9 cellular contexts compared by ENCODE assay signal in the genomic region with DNA sequence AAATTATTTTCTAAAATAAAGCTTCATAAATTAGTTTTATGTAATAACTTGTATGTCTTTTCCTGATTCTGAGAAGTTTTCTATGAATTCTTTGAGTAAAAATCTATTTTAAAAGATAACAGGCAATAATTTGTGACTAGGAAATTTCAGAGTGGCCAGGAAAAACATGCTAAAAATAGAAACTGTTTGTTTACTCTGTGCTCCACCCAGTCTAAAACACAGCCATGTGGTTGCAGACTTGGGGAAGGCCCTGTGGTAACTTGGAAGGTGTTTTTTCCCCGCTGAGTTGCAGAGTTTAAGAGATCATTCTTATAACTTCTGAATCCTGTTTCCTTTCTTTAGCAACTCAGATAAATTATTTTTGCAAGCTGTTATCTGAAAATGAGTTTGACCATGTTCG. TPM values are rescaled to one million over a fixed set of nuclear protein-coding genes. Genes with fewer than 3 reads are reported as not detected.
A peak's percentile ranks its signal among the peaks of the same experiment; 100 is the strongest.
DNase-seq lines count a peak whose midpoint lies in the region; ATAC-seq and TF ChIP-seq lines count a peak whose summit lies in the region.
"Had no signal": no experiment of that assay in that cellular context is flagged by ENCODE, and none has a peak within 500 bp of the region (broad histone marks: within the 10 kb centered on the region; RNA-seq: fewer than 3 reads in every experiment).

No MANE protein-coding gene starts in this region.

- no peaks in the 10 kb centered on the region for H3K9me3 ChIP-seq in PC-9 (ENCODE audit: insufficient read depth, low read depth)
- no peaks in the 10 kb centered on the region for H3K9me3 ChIP-seq in left ventricle myocardium inferior (replicated peaks)
- H3K9me3 ChIP-seq: thoracic aorta had no signal

- H2AFZ ChIP-seq in PC-9: no peak overlapping the region

- in situ Hi-C loops in KBM-7 (cut with MboI; ENCODE audit: low pct_unique_long_range_greater_than_20kb, low sequenced_read_pairs): no loop called here

- H3K4me1 ChIP-seq in PC-9 (replicated peaks; ENCODE audit: insufficient read depth) (peaks cover 24% of the 10 kb centered on the region), left ventricle myocardium inferior (peaks cover 94% of the 10 kb centered on the region)

- ATAC-seq in GM21381 (IDR thresholded peaks at IDR 0.05; ENCODE audit: unreplicated experiment) (peak; percentile 40), GM18519 (IDR thresholded peaks at IDR 0.05; ENCODE audit: low FRiP score, unreplicated experiment) (no peak)

- no peaks in the 10 kb centered on the region for H3F3A ChIP-seq in PC-9 (ENCODE audit: insufficient read depth, low read depth)

- no peaks in the 10 kb centered on the region for H3K79me2 ChIP-seq in PC-9 (ENCODE audit: low read depth)

- H3K9me2 ChIP-seq in PC-9 (ENCODE audit: insufficient read depth): no peaks in the 10 kb centered on the region

- CTCF ChIA-PET in PC-9 (lab: Charles Lee): no interaction called here
- CTCF ChIA-PET in RWPE1 (lab: Yijun Ruan, JAX): no interaction called here

- peak overlapping the region; percentile 67 for H3K4me2 ChIP-seq in PC-9

- BruUV-seq in PC-9 (replicated peaks; lab: Mats Ljungman, UMichigan): no TSS peak

- H3K27ac ChIP-seq in PC-9 (no peak overlapping the region), left ventricle myocardium inferior (replicated peaks) (peak overlapping the region; percentile 71), RWPE1 (no peak overlapping the region)
- H3K27ac ChIP-seq: thoracic aorta had no signal

- H3K36me3 ChIP-seq in PC-9 (ENCODE audit: low read depth) (no peaks in the 10 kb centered on the region), left ventricle myocardium inferior (no peaks in the 10 kb centered on the region)
- H3K36me3 ChIP-seq: thoracic aorta had no signal

- H4K20me1 ChIP-seq in PC-9 (ENCODE audit: insufficient read depth): no peaks in the 10 kb centered on the region

- DNase-seq in AG08396 (ENCODE audit: low spot score) (peak; percentile 43), PC-9 (no peak), left ventricle myocardium inferior (no peak), head of caudate nucleus (no peak), RWPE1 (ENCODE audit: low spot score) (no peak), KBM-7 (no peak)

- H3K27me3 ChIP-seq in PC-9 (ENCODE audit: insufficient read depth, low read depth) (no peaks in the 10 kb centered on the region), left ventricle myocardium inferior (ENCODE audit: low read depth) (no peaks in the 10 kb centered on the region)

- POLR2A ChIA-PET in PC-9 (lab: Charles Lee; ENCODE audit: unreplicated experiment) (no interaction called here), RWPE1 (lab: Yijun Ruan, JAX; ENCODE audit: low non-redundant PET) (no interaction called here)

- intact Hi-C loops in PC-9 (cut with micrococcal nuclease; ENCODE audit: unreplicated experiment) (no loop called here), left ventricle myocardium inferior (cut with micrococcal nuclease) (no loop called here), head of caudate nucleus (cut with DNase I) (no loop called here)

- H3K4me3 ChIP-seq in PC-9 (0 out of 2 replicates have a peak overlapping the region, but pooled peaks have one; percentile 9), left ventricle myocardium inferior (peak overlapping the region; percentile 15)
- H3K4me3 ChIP-seq: thoracic aorta had no signal

- TF ChIP-seq CTCF in PC-9 (conservative IDR thresholded peaks at IDR 0.05) (no peak), left ventricle myocardium inferior (IDR thresholded peaks at IDR 0.05; ENCODE audit: borderline replicate concordance) (no peak), RWPE1 (conservative IDR thresholded peaks at IDR 0.05; ENCODE audit: low read depth) (no peak)

RNA-seq across cellular contexts. Expression of a gene that starts 21.9 kb away (rescaled TPM):
- total RNA-seq in PC-9 (2021) (4.4 and 4.6 TPM in 2 replicates), left ventricle myocardium inferior (48.1 TPM)
